Comparison of ENCODE assay signal across 20 cellular contexts in the genomic region with DNA sequence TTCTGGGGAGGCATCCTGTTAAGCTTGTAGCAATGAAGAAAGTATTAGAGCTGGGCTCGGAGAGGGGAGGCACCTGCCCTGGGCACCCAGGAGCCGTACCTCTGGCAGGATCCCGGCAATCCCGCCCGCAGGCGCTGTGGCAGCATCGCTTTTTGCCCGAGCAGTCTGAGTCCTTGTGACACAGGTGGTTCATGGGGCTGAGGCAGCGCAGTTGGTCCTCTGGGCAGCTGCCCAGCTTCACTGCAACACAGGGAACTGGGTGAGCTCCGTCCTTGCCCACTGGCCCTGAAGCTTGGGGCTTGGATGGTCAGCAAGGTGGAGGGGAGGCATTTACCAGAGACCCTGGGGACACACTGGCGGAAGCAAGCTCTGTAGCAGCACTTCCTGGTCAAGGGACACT. TPM values are rescaled to one million over a fixed set of nuclear protein-coding genes. Genes with fewer than 3 reads are reported as not detected.
DNase-seq lines count a peak whose midpoint lies in the region; ATAC-seq and TF ChIP-seq lines count a peak whose summit lies in the region.
"Had no signal": no experiment of that assay in that cellular context is flagged by ENCODE, and none has a peak within 500 bp of the region (broad histone marks: within the 10 kb centered on the region; RNA-seq: fewer than 3 reads in every experiment).

No MANE protein-coding gene starts in this region.

- ATAC-seq in RWPE2 (ENCODE audit: low read depth), result no peak
- no peak for ATAC-seq in sciatic nerve

- no peak overlapping the region for H3K4me3 ChIP-seq in RWPE2 (ENCODE audit: severe bottlenecking)
- H3K4me3 ChIP-seq: BLaER1 treated with 17β-estradiol and CSF1 and Interleukin-3, amounts not matched to agents 10 nM and 100 nM had no signal

- no peaks in the 10 kb centered on the region for H3K27me3 ChIP-seq in RWPE2 (ENCODE audit: insufficient read depth, poor library complexity, severe bottlenecking)
- H3K27me3 ChIP-seq: BE2C; BLaER1 treated with 17β-estradiol and CSF1 and Interleukin-3, amounts not matched to agents 10 nM and 100 nM had no signal

- H3K27ac ChIP-seq in RWPE2 (ENCODE audit: poor library complexity, severe bottlenecking), result no peak overlapping the region
- H3K27ac ChIP-seq: BLaER1 treated with 17β-estradiol and CSF1 and Interleukin-3, amounts not matched to agents 10 nM and 100 nM had no signal

- H3K4me1 ChIP-seq in RWPE2 (ENCODE audit: insufficient read depth, poor library complexity, severe bottlenecking), result peaks cover 6% of the 10 kb centered on the region
- H3K4me1 ChIP-seq: BE2C had no signal

- DNase-seq in AG20443 (ENCODE audit: low spot score) (peak; percentile 4), GM10266 (ENCODE audit: extremely low spot score) (peak; percentile 2), RWPE2 (ENCODE audit: low spot score) (peak; percentile 80), sciatic nerve (ENCODE audit: low spot score) (peak; percentile 34), hepatic stellate cell (ENCODE audit: low spot score) (no peak), AG08396 (ENCODE audit: low spot score) (no peak)
- DNase-seq: AML-193; BE2C; CD4-positive, alpha-beta T cell; CD8-positive, alpha-beta memory T cell; DMS 273 treated with DMSO at 0.1 percent for 48 hours; DMS79; EL; GDM1; GOT3; H7; HCEC 1CT had no signal

- TF ChIP-seq CTCF in GM10266 (IDR thresholded peaks at IDR 0.05; ENCODE audit: control insufficient read depth, insufficient read depth, low read depth, missing control alignments), result no peak
- no peak for TF ChIP-seq CTCF in RWPE2 (IDR thresholded peaks at IDR 0.05; ENCODE audit: poor library complexity, severe bottlenecking)

- intact Hi-C loops in sciatic nerve (cut with DNase I), result no loop called here

- no peaks in the 10 kb centered on the region for H3K9me3 ChIP-seq in RWPE2 (ENCODE audit: severe bottlenecking)
- H3K9me3 ChIP-seq: BE2C; BLaER1 treated with 17β-estradiol and CSF1 and Interleukin-3, amounts not matched to agents 10 nM and 100 nM had no signal

- no peaks in the 10 kb centered on the region for H3K36me3 ChIP-seq in RWPE2 (ENCODE audit: low read depth)
- H3K36me3 ChIP-seq: BE2C; BLaER1 treated with 17β-estradiol and CSF1 and Interleukin-3, amounts not matched to agents 10 nM and 100 nM had no signal

RNA-seq across cellular contexts. Expression of a gene that starts 4.7 kb away (rescaled TPM):
- total RNA-seq in sciatic nerve, result not detected
- total RNA-seq: A172; A673; CD4-positive, alpha-beta T cell; CD8-positive, alpha-beta memory T cell; H7 had no signal

RNA-seq across cellular contexts. Expression of a gene that starts 9.4 kb away (rescaled TPM):
- total RNA-seq in sciatic nerve, result not detected
- total RNA-seq: A172; A673; CD4-positive, alpha-beta T cell had no signal

RNA-seq across cellular contexts. Expression of a gene that starts 14.0 kb away (rescaled TPM):
- total RNA-seq in sciatic nerve, result not detected
- total RNA-seq: A172; A673; CD4-positive, alpha-beta T cell; CD8-positive, alpha-beta memory T cell; H7 had no signal

Comparison
In these comparisons a context has a peak if more than half of its experiments do, and no peak if none do; other contexts are left out.
1. DNase-seq: peak in AG20443 (single experiment), GM10266 (single experiment), RWPE2 (single experiment) and sciatic nerve (single experiment); none in hepatic stellate cell (single experiment) and AG08396 (single experiment).